1 cellular context compared by ENCODE assay signal in the genomic region with DNA sequence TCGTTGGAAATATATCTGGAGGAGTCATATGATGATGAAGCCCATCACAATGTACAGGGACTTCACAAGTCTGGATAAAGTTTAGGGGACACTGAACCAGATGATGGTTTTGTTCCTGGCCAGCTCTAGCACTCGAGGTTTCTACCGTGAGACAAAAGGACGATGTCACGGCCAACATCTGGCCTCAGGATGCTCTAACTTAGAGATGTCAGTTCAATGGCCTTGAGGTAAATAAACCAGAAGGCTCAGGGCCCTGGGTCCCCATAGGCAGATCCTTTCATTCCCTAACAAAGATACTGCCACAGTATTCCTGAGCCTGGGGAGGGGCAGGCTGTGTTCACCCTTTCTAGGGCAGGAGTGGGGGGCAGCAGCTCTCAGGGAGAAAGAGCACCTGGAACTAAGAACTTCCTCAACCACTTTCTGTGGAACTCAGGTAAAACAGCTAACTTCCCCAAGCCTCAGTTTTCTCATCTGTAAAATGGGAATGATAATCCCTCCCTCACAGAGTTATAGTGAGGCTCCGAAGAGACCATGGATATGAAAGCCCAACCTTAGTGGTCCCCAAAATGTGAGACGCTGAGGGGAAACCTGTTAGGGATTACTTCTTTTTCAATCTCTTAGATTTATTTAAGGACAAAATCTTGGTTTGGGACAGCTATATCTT.
TF ChIP-seq lines count a peak whose summit lies in the region.

No MANE protein-coding gene starts in this region.

TF ChIP-seq in GM23338, 12 proteins besides CTCF, POLR2A, EP300 and RAD21 (continued from another document):
- TF ChIP-seq ZNF462 (CRISPR knock-in tag; IDR thresholded peaks at IDR 0.05): no peak
- TF ChIP-seq, protein P1, sequence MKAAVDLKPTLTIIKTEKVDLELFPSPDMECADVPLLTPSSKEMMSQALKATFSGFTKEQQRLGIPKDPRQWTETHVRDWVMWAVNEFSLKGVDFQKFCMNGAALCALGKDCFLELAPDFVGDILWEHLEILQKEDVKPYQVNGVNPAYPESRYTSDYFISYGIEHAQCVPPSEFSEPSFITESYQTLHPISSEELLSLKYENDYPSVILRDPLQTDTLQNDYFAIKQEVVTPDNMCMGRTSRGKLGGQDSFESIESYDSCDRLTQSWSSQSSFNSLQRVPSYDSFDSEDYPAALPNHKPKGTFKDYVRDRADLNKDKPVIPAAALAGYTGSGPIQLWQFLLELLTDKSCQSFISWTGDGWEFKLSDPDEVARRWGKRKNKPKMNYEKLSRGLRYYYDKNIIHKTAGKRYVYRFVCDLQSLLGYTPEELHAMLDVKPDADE (IDR thresholded peaks at IDR 0.05): no peak
- TF ChIP-seq EZH2phosphoT487 (IDR thresholded peaks at IDR 0.05; ENCODE audit: unreplicated experiment): no peak
- no peak for TF ChIP-seq CREB1 (CRISPR knock-in tag; IDR thresholded peaks at IDR 0.05; ENCODE audit: low read depth)
- TF ChIP-seq POLR2AphosphoS5 (IDR thresholded peaks at IDR 0.05; ENCODE audit: low read depth): no peak
- TF ChIP-seq ZNF331 (CRISPR knock-in tag; IDR thresholded peaks at IDR 0.05; ENCODE audit: low read depth): no peak
- no peak for TF ChIP-seq REST (IDR thresholded peaks at IDR 0.05; ENCODE audit: unreplicated experiment)
- no peak for TF ChIP-seq NANOG (IDR thresholded peaks at IDR 0.05; ENCODE audit: borderline replicate concordance)
TF ChIP-seq in GM23338: peak in this region for 0.
